ENCODE assay signal across 15 cellular contexts in genomic region chr20:16609066-16609465, GRCh38. TPM values are rescaled to one million over a fixed set of nuclear protein-coding genes. Genes with fewer than 3 reads are reported as not detected.
A peak's percentile ranks its signal among the peaks of the same experiment; 100 is the strongest.
DNase-seq lines count a peak whose midpoint lies in the region; ATAC-seq and TF ChIP-seq lines count a peak whose summit lies in the region.
"Had no signal": no experiment of that assay in that cellular context is flagged by ENCODE, and none has a peak within 500 bp of the region (broad histone marks: within the 10 kb centered on the region; RNA-seq: fewer than 3 reads in every experiment).

No MANE protein-coding gene starts in this region.

- intact Hi-C loops in upper lobe of right lung (cut with DNase I), result no loop called here

- no peaks in the 10 kb centered on the region for H3K36me3 Mint-ChIP-seq in brain
- no peaks in the 10 kb centered on the region for H3K36me3 Mint-ChIP-seq in nephron (ENCODE audit: low read depth)
- H3K36me3 Mint-ChIP-seq in activated naive CD4-positive, alpha-beta T cell treated with anti-CD3 and anti-CD28 coated beads, Interleukin-2, amount 10 ng/mL, durations not matched to agents 7 days and 5 days, result no peaks in the 10 kb centered on the region
- H3K36me3 Mint-ChIP-seq: CD14-positive monocyte; CD4-positive, alpha-beta memory T cell had no signal

- no peaks in the 10 kb centered on the region for H3K27me3 ChIP-seq in upper lobe of right lung
- H3K27me3 ChIP-seq: BLaER1 had no signal

- H3K4me1 Mint-ChIP-seq in brain (peaks cover 41% of the 10 kb centered on the region), nephron (peaks cover 53% of the 10 kb centered on the region)
- H3K4me1 Mint-ChIP-seq in activated naive CD4-positive, alpha-beta T cell treated with anti-CD3 and anti-CD28 coated beads, Interleukin-2, amount 10 ng/mL, durations not matched to agents 7 days and 5 days, result no peaks in the 10 kb centered on the region
- H3K4me1 Mint-ChIP-seq: CD14-positive monocyte; CD4-positive, alpha-beta memory T cell had no signal

- no peak overlapping the region for H3K27ac ChIP-seq in upper lobe of right lung
- H3K27ac ChIP-seq: BLaER1 had no signal

- CTCF ChIA-PET in activated naive CD4-positive, alpha-beta T cell treated with anti-CD3 and anti-CD28 coated beads, Interleukin-2, amount 10 ng/mL, durations not matched to agents 7 days and 5 days (lab: Charles Lee), result no interaction called here

- H3K4me3 ChIP-seq in upper lobe of right lung, result no peak overlapping the region
- H3K4me3 ChIP-seq: BLaER1 had no signal

- H3K9me3 Mint-ChIP-seq in brain, result peaks cover 0 to 8% (median 0%) of the 10 kb centered on the region in 5 experiments
- no peaks in the 10 kb centered on the region for H3K9me3 Mint-ChIP-seq in nephron
- no peaks in the 10 kb centered on the region for H3K9me3 Mint-ChIP-seq in activated naive CD4-positive, alpha-beta T cell treated with anti-CD3 and anti-CD28 coated beads, Interleukin-2, amount 10 ng/mL, durations not matched to agents 7 days and 5 days
- H3K9me3 Mint-ChIP-seq: H9 had no signal

- H3K27ac Mint-ChIP-seq in brain (peak overlapping the region in 4 of 5 experiments; percentile 1 to 98 (median 27)), nephron (peak overlapping the region; percentile 23 to 82 (median 76))
- no peak overlapping the region for H3K27ac Mint-ChIP-seq in activated naive CD4-positive, alpha-beta T cell treated with anti-CD3 and anti-CD28 coated beads, Interleukin-2, amount 10 ng/mL, durations not matched to agents 7 days and 5 days
- H3K27ac Mint-ChIP-seq: CD14-positive monocyte; CD4-positive, alpha-beta memory T cell; H9 had no signal

- no peak overlapping the region for H3K4me3 Mint-ChIP-seq in brain
- no peak overlapping the region for H3K4me3 Mint-ChIP-seq in nephron
- no peak overlapping the region for H3K4me3 Mint-ChIP-seq in activated naive CD4-positive, alpha-beta T cell treated with anti-CD3 and anti-CD28 coated beads, Interleukin-2, amount 10 ng/mL, durations not matched to agents 7 days and 5 days
- H3K4me3 Mint-ChIP-seq: CD14-positive monocyte; CD4-positive, alpha-beta memory T cell; H9 had no signal

- H3K36me3 ChIP-seq in upper lobe of right lung, result no peaks in the 10 kb centered on the region
- H3K36me3 ChIP-seq: BLaER1 had no signal

- H3K9me3 ChIP-seq in upper lobe of right lung, result no peaks in the 10 kb centered on the region
- H3K9me3 ChIP-seq: BLaER1 had no signal

- H3K4me1 ChIP-seq in upper lobe of right lung, result no peaks in the 10 kb centered on the region

- peaks cover 4% of the 10 kb centered on the region for H3K27me3 Mint-ChIP-seq in brain
- H3K27me3 Mint-ChIP-seq in nephron (ENCODE audit: low read depth), result no peaks in the 10 kb centered on the region
- H3K27me3 Mint-ChIP-seq in activated naive CD4-positive, alpha-beta T cell treated with anti-CD3 and anti-CD28 coated beads, Interleukin-2, amount 10 ng/mL, durations not matched to agents 7 days and 5 days, result peaks cover 3% of the 10 kb centered on the region

- TF ChIP-seq CTCF in brain (conservative IDR thresholded peaks at IDR 0.05), result no peak
- TF ChIP-seq CTCF in nephron (IDR thresholded peaks at IDR 0.05; ENCODE audit: unreplicated experiment in 3 of 3), result no peak
- no peak for TF ChIP-seq CTCF in upper lobe of right lung (IDR thresholded peaks at IDR 0.05)

- DNase-seq in left kidney (ENCODE audit: low read depth, low spot score) (peak; percentile 29), upper lobe of right lung (no peak), 8988T (no peak), A172 (ENCODE audit: low spot score) (no peak)
- DNase-seq in activated naive CD4-positive, alpha-beta T cell treated with anti-CD3 and anti-CD28 coated beads, Interleukin-2, amount 10 ng/mL, durations not matched to agents 7 days and 5 days, result no peak
- DNase-seq: Calu3; CD4-positive, alpha-beta memory T cell; DMS79 treated with DMSO at 0.1 percent for 48 hours; GF-D8; H9 had no signal

- ATAC-seq in upper lobe of right lung, result peak; percentile 38
- ATAC-seq in GM18858 (IDR thresholded peaks at IDR 0.05; ENCODE audit: unreplicated experiment), result no peak

RNA-seq across cellular contexts. Expression of gene KIF16B, which starts 35.8 kb away (rescaled TPM):
- polyA plus RNA-seq in brain (ENCODE audit: insufficient read depth, low read depth, low replicate concordance), result 2.5 TPM
- 21.6 TPM for total RNA-seq in upper lobe of right lung
- total RNA-seq in A172 (2014; rRNA removed; shearing (Covaris generic)), result 11.2 and 12.6 TPM in 2 replicates
